Comparison of ENCODE assay signal across 1 cellular context in genomic region chr1:181247-182216, GRCh38.
TF ChIP-seq lines count a peak whose summit lies in the region.
"Not testable (repeated sequence)": the region's sequence is repeated elsewhere in the genome, so short reads cannot be mapped to it uniquely, and the experiment has no call there.

No MANE protein-coding gene starts in this region.

TF ChIP-seq in K562, 482 proteins besides CTCF, POLR2A, EP300 and RAD21 (continued from another document):
- peak; percentile 57 for TF ChIP-seq ZNF740 (CRISPR knock-in tag; IDR thresholded peaks at IDR 0.05)
- not testable (repeated sequence) for TF ChIP-seq ZNF740 (tag; IDR thresholded peaks at IDR 0.05)
- peak; percentile 87 for TF ChIP-seq ZBTB33 (CRISPR knock-in tag; IDR thresholded peaks at IDR 0.05)
TF ChIP-seq in K562: peak in this region for 3; not testable (repeated sequence) for 479.
